In the genomic region with DNA sequence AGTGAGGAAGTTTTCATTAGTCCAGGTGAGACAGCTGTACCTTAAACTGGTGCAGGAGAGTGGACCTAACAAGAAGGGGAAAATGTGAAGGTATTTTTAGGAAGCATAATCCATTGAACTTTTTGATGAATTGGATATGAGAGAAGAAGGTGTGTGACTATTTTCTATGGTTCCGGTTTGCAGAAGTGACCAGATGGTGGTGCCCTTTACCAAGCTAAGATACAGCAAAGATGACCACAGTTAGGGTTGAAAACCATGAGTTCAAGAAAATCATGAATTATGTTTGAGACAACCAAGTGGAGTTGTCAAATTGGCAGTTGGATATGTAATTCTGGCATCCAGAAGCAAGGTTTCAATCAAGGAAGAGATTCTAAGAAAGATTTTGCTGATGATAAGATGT, we compare ENCODE assay signal across 9 cellular contexts.
DNase-seq lines count a peak whose midpoint lies in the region; TF ChIP-seq lines count a peak whose summit lies in the region.
"Had no signal": no experiment of that assay in that cellular context is flagged by ENCODE, and none has a peak within 500 bp of the region (broad histone marks: within the 10 kb centered on the region; RNA-seq: fewer than 3 reads in every experiment).

No MANE protein-coding gene starts in this region.

- peaks cover 14% of the 10 kb centered on the region for H3K9me3 Mint-ChIP-seq in MCF 10A (ENCODE audit: unreplicated experiment)
- H3K9me3 Mint-ChIP-seq in endodermal cell, result peaks cover 9% of the 10 kb centered on the region
- H3K9me3 Mint-ChIP-seq in type B pancreatic cell, result peaks cover 9% of the 10 kb centered on the region
- H3K9me3 Mint-ChIP-seq in activated T-cell treated with anti-CD3 and anti-CD28 coated beads, Interleukin-2, amount 50 U/mL, for 24 hours, result no peaks in the 10 kb centered on the region

- no peaks in the 10 kb centered on the region for H3K4me1 ChIP-seq in mammary epithelial cell (ENCODE audit: insufficient read depth, low read length)
- no peaks in the 10 kb centered on the region for H3K4me1 ChIP-seq in endodermal cell (ENCODE audit: control insufficient read depth, insufficient read depth, low read length)
- no peaks in the 10 kb centered on the region for H3K4me1 ChIP-seq in colonic mucosa

- no peak overlapping the region for H3K4me2 ChIP-seq in mammary epithelial cell (ENCODE audit: insufficient read depth, low read depth, low read length)

- DNase-seq in MCF 10A (ENCODE audit: unreplicated experiment) (peak; percentile 44), mammary epithelial cell (no peak), NCI-H526 treated with DMSO at 0.1 percent for 48 hours (lab: John Stamatoyannopoulos, UW) (peak; percentile 7), endodermal cell (peak; percentile 72), type B pancreatic cell (ENCODE audit: extremely low spot score, unreplicated experiment) (no peak), colonic mucosa (no peak), cortex of kidney (lab: John Stamatoyannopoulos, UW) (no peak)
- no peak for DNase-seq in activated T-cell treated with anti-CD3 and anti-CD28 coated beads, Interleukin-2, amount 50 U/mL, for 24 hours

- H3K9me3 ChIP-seq in mammary epithelial cell (replicated peaks; ENCODE audit: insufficient read depth, low read length), result peaks cover 6% of the 10 kb centered on the region
- peaks cover 15% of the 10 kb centered on the region for H3K9me3 ChIP-seq in endodermal cell (ENCODE audit: control insufficient read depth, low read length)
- H3K9me3 ChIP-seq in colonic mucosa, result no peaks in the 10 kb centered on the region

- 6% methylated on average over 1 of the region's 1 CpG for WGBS in mammary epithelial cell (ENCODE audit: low coverage, missing lambda C conversion rate)
- whole genome bisulfite sequencing in endodermal cell (ENCODE audit: insufficient coverage in 1 of 2, insufficient read length in 1 of 2), 2 experiments, result 10 to 24% methylated on average over 1 of the region's 1 CpG

- H3K27ac ChIP-seq in mammary epithelial cell (ENCODE audit: insufficient read depth, low read depth, low read length) (no peak overlapping the region), endodermal cell (ENCODE audit: low read depth, low read length) (no peak overlapping the region), colonic mucosa (no peak overlapping the region)
- H3K27ac ChIP-seq: HL-60 had no signal

- H2AFZ ChIP-seq in mammary epithelial cell (ENCODE audit: low read depth, low read length), result no peak overlapping the region

- BruUV-seq in MCF 10A (replicated peaks; lab: Mats Ljungman, UMichigan) (no TSS peak), mammary epithelial cell (replicated peaks; lab: Mats Ljungman, UMichigan) (no TSS peak)

- no peaks in the 10 kb centered on the region for H3K27me3 Mint-ChIP-seq in MCF 10A (ENCODE audit: insufficient read depth, unreplicated experiment)
- no peaks in the 10 kb centered on the region for H3K27me3 Mint-ChIP-seq in endodermal cell (ENCODE audit: insufficient read depth)
- no peaks in the 10 kb centered on the region for H3K27me3 Mint-ChIP-seq in type B pancreatic cell
- no peaks in the 10 kb centered on the region for H3K27me3 Mint-ChIP-seq in activated T-cell treated with anti-CD3 and anti-CD28 coated beads, Interleukin-2, amount 50 U/mL, for 24 hours

- H3K27me3 ChIP-seq in mammary epithelial cell (ENCODE audit: insufficient read depth, low read length) (no peaks in the 10 kb centered on the region), endodermal cell (ENCODE audit: control insufficient read depth, insufficient read depth, low read length, poor library complexity, severe bottlenecking) (no peaks in the 10 kb centered on the region), colonic mucosa (no peaks in the 10 kb centered on the region)

- no peaks in the 10 kb centered on the region for H4K20me1 ChIP-seq in mammary epithelial cell (ENCODE audit: insufficient read depth, low read length)

- CTCF ChIA-PET in MCF 10A (lab: Yijun Ruan, JAX), result interaction anchor here (0.7 to 2.2 kb wide), 6 partner anchors 10 to 696 kb away, joined by 3 to 8 read pairs (median 4); no protein-coding TSS in a partner anchor
- CTCF ChIA-PET in mammary epithelial cell (lab: Charles Lee; ENCODE audit: low non-redundant PET), result no interaction called here

- H3K4me3 ChIP-seq in mammary epithelial cell (replicated peaks in 1 of 3; ENCODE audit: insufficient read depth in 1 of 3, low read depth in 2 of 3, low read length in 3 of 3), result no peak overlapping the region
- H3K4me3 ChIP-seq in endodermal cell (ENCODE audit: low read length), result no peak overlapping the region
- H3K4me3 ChIP-seq in colonic mucosa, result no peak overlapping the region

- H3K27ac Mint-ChIP-seq in MCF 10A (ENCODE audit: low read depth, unreplicated experiment) (no peak overlapping the region), endodermal cell (no peak overlapping the region), type B pancreatic cell (no peak overlapping the region)
- no peak overlapping the region for H3K27ac Mint-ChIP-seq in activated T-cell treated with anti-CD3 and anti-CD28 coated beads, Interleukin-2, amount 50 U/mL, for 24 hours

- H3K9ac ChIP-seq in mammary epithelial cell (ENCODE audit: insufficient read depth, low read length), result no peak overlapping the region
- H3K9ac ChIP-seq in endodermal cell (ENCODE audit: extremely low read depth, low read length, poor library complexity, severe bottlenecking), result no peak overlapping the region
- no peak overlapping the region for H3K9ac ChIP-seq in colonic mucosa (ENCODE audit: low read depth in 2 of 2, low read length in 2 of 2)

- H3K36me3 ChIP-seq in mammary epithelial cell (ENCODE audit: insufficient read depth, low read length), result no peaks in the 10 kb centered on the region
- no peaks in the 10 kb centered on the region for H3K36me3 ChIP-seq in endodermal cell (ENCODE audit: control insufficient read depth, insufficient read depth, low read length)
- H3K36me3 ChIP-seq in colonic mucosa, result no peaks in the 10 kb centered on the region

- dilution Hi-C loops in mammary epithelial cell (cut with HindIII; ENCODE audit: low sequenced_read_pairs), result no loop called here

- H3K36me3 Mint-ChIP-seq in MCF 10A (ENCODE audit: insufficient read depth, unreplicated experiment), result peaks cover 7% of the 10 kb centered on the region
- H3K36me3 Mint-ChIP-seq in endodermal cell (ENCODE audit: low read depth), result no peaks in the 10 kb centered on the region
- H3K36me3 Mint-ChIP-seq in type B pancreatic cell, result peaks cover 3% of the 10 kb centered on the region
- H3K36me3 Mint-ChIP-seq in activated T-cell treated with anti-CD3 and anti-CD28 coated beads, Interleukin-2, amount 50 U/mL, for 24 hours (ENCODE audit: low read depth), result no peaks in the 10 kb centered on the region

- in situ Hi-C loops in mammary epithelial cell (cut with MboI; ENCODE audit: low sequenced_read_pairs in 2 of 2), result no loop called here

- peak; percentile 46 for TF ChIP-seq CTCF in MCF 10A (IDR thresholded peaks at IDR 0.05; ENCODE audit: unreplicated experiment)
- no peak for TF ChIP-seq CTCF in mammary epithelial cell (conservative IDR thresholded peaks at IDR 0.05 in 1 of 2, IDR thresholded peaks at IDR 0.05 in 1 of 2; ENCODE audit: extremely low read depth in 1 of 2, insufficient read depth in 1 of 2, low read depth in 1 of 2, low read length in 2 of 2)
- peak; percentile 91 for TF ChIP-seq CTCF in endodermal cell (conservative IDR thresholded peaks at IDR 0.05)
- peak; percentile 73 for TF ChIP-seq CTCF in type B pancreatic cell (conservative IDR thresholded peaks at IDR 0.05)
- no peak for TF ChIP-seq CTCF in colonic mucosa (IDR thresholded peaks at IDR 0.05)

- intact Hi-C loops in MCF 10A (cut with micrococcal nuclease), result loop anchor here (1.0 to 10.0 kb wide), 2 partner anchors 141 to 321 kb away; no protein-coding TSS in a partner anchor
- intact Hi-C loops in mammary epithelial cell (cut with micrococcal nuclease), result loop anchor here (2.0 kb wide), 1 partner anchor 141 kb away; no protein-coding TSS in a partner anchor
- intact Hi-C loops in colonic mucosa (cut with DNase I), result no loop called here

- H3K4me3 Mint-ChIP-seq in MCF 10A (ENCODE audit: unreplicated experiment) (no peak overlapping the region), endodermal cell (no peak overlapping the region), type B pancreatic cell (no peak overlapping the region)
- H3K4me3 Mint-ChIP-seq in activated T-cell treated with anti-CD3 and anti-CD28 coated beads, Interleukin-2, amount 50 U/mL, for 24 hours, result no peak overlapping the region

- H3K79me2 ChIP-seq in mammary epithelial cell (ENCODE audit: insufficient read depth, low read length), result no peaks in the 10 kb centered on the region

- POLR2A ChIA-PET in MCF 10A (lab: Yijun Ruan, JAX), result no interaction called here

- H3K4me1 Mint-ChIP-seq in MCF 10A (ENCODE audit: insufficient read depth, unreplicated experiment), result no peaks in the 10 kb centered on the region
- H3K4me1 Mint-ChIP-seq in endodermal cell, result no peaks in the 10 kb centered on the region
- no peaks in the 10 kb centered on the region for H3K4me1 Mint-ChIP-seq in type B pancreatic cell (ENCODE audit: unreplicated experiment)
- no peaks in the 10 kb centered on the region for H3K4me1 Mint-ChIP-seq in activated T-cell treated with anti-CD3 and anti-CD28 coated beads, Interleukin-2, amount 50 U/mL, for 24 hours (ENCODE audit: low read depth)

Comparison
In these comparisons a context has a peak if more than half of its experiments do, and no peak if none do; other contexts are left out.
1. DNase-seq: peak in MCF 10A (single experiment), NCI-H526 treated with DMSO at 0.1 percent for 48 hours (single experiment) and endodermal cell (single experiment); none in mammary epithelial cell (single experiment), type B pancreatic cell (single experiment), activated T-cell treated with anti-CD3 and anti-CD28 coated beads, Interleukin-2, amount 50 U/mL, for 24 hours (single experiment), colonic mucosa (single experiment) and cortex of kidney (single experiment).
2. CTCF ChIP-seq: peak in MCF 10A (single experiment), endodermal cell (single experiment) and type B pancreatic cell (single experiment); none in mammary epithelial cell (0 of 2) and colonic mucosa (single experiment).